In genomic region chr12:108856170-108856427, GRCh38 we compare ENCODE assay signal across 8 cellular contexts.
DNase-seq lines count a peak whose midpoint lies in the region; TF ChIP-seq lines count a peak whose summit lies in the region.

No MANE protein-coding gene starts in this region.

- peak overlapping the region; percentile 92; the same call in 1 of the 2 replicates for H3K9ac ChIP-seq in OCI-LY1 (ENCODE audit: low read length)

- no peak for DNase-seq in AG10803 (ENCODE audit: low read depth)
- DNase-seq in ecto neural progenitor cell (ENCODE audit: low spot score) = peak; percentile 60
- peak; percentile 34 for DNase-seq in nephron progenitor cell
- no peak for DNase-seq in stimulated activated CD4-positive, alpha-beta T cell treated with anti-CD3 and anti-CD28 coated beads, Interleukin-4, amount 100 ng/mL, for 1 hour
- DNase-seq in central memory CD4-positive, alpha-beta T cell = no peak
- DNase-seq in head of caudate nucleus = no peak
- DNase-seq in SW 1271 (lab: John Stamatoyannopoulos, UW) = no peak

- no peaks in the 10 kb centered on the region for H3K9me2 ChIP-seq in OCI-LY1 (ENCODE audit: low read depth, low read length)

- intact Hi-C loops in head of caudate nucleus (cut with DNase I) = no loop called here

- peak overlapping the region; percentile 98 for H3K27ac Mint-ChIP-seq in nephron progenitor cell

- peak overlapping the region; percentile 44 for H3K27ac ChIP-seq in OCI-LY1 (ENCODE audit: low read depth, low read length, poor library complexity, severe bottlenecking)

- H3K4me3 ChIP-seq in AG10803 (ENCODE audit: low read length) = peak overlapping the region; percentile 100
- peak overlapping the region; percentile 95 for H3K4me3 ChIP-seq in OCI-LY1 (ENCODE audit: low read depth, low read length, poor library complexity, severe bottlenecking)

- TF ChIP-seq CTCF in AG10803 (conservative IDR thresholded peaks at IDR 0.05; ENCODE audit: low read length) (no peak), OCI-LY1 (IDR thresholded peaks at IDR 0.05; ENCODE audit: low read length) (no peak), nephron progenitor cell (IDR thresholded peaks at IDR 0.05) (no peak)

- H3K27me3 ChIP-seq in OCI-LY1 (ENCODE audit: insufficient read depth, low read length) = no peaks in the 10 kb centered on the region

- H3K9me3 ChIP-seq in OCI-LY1 (ENCODE audit: low read length) = no peaks in the 10 kb centered on the region

- H3F3A ChIP-seq in OCI-LY1 (ENCODE audit: insufficient read depth, low read length) = no peaks in the 10 kb centered on the region

- 0 out of 2 replicates have a peak, but pooled peaks cover 3% of the 10 kb centered on the region for H3K79me2 ChIP-seq in OCI-LY1 (ENCODE audit: insufficient read depth, low read length)

- H3K4me1 ChIP-seq in OCI-LY1 (ENCODE audit: insufficient read depth, low read length, severe bottlenecking) = peaks cover 16% of the 10 kb centered on the region

- H3K36me3 Mint-ChIP-seq in nephron progenitor cell (ENCODE audit: low read depth) = peaks cover 42% of the 10 kb centered on the region

- peaks cover 72% of the 10 kb centered on the region for H3K4me1 Mint-ChIP-seq in nephron progenitor cell

- peaks cover 7% of the 10 kb centered on the region for H3K9me3 Mint-ChIP-seq in nephron progenitor cell

- H3K4me3 Mint-ChIP-seq in nephron progenitor cell = peak overlapping the region; percentile 93

- H4K20me1 ChIP-seq in OCI-LY1 (ENCODE audit: insufficient read depth, low read length) = no peaks in the 10 kb centered on the region

- no peak overlapping the region for H2AFZ ChIP-seq in OCI-LY1 (ENCODE audit: low read length)

- H3K4me2 ChIP-seq in OCI-LY1 (ENCODE audit: low read length) = peak overlapping the region; percentile 95

- H3K36me3 ChIP-seq in OCI-LY1 (ENCODE audit: insufficient read depth, low read length) = no peaks in the 10 kb centered on the region; the same call in 1 of the 2 replicates

- peaks cover 9% of the 10 kb centered on the region for H3K27me3 Mint-ChIP-seq in nephron progenitor cell (ENCODE audit: low read depth, poor library complexity)

Comparison
In these comparisons a context has a peak if more than half of its experiments do, and no peak if none do; other contexts are left out.
1. DNase-seq: peak in ecto neural progenitor cell (single experiment) and nephron progenitor cell (single experiment); none in AG10803 (single experiment), stimulated activated CD4-positive, alpha-beta T cell treated with anti-CD3 and anti-CD28 coated beads, Interleukin-4, amount 100 ng/mL, for 1 hour (single experiment), central memory CD4-positive, alpha-beta T cell (single experiment), head of caudate nucleus (0 of 42) and SW 1271 (0 of 2).